ENCODE assay signal across 15 cellular contexts in the genomic region with DNA sequence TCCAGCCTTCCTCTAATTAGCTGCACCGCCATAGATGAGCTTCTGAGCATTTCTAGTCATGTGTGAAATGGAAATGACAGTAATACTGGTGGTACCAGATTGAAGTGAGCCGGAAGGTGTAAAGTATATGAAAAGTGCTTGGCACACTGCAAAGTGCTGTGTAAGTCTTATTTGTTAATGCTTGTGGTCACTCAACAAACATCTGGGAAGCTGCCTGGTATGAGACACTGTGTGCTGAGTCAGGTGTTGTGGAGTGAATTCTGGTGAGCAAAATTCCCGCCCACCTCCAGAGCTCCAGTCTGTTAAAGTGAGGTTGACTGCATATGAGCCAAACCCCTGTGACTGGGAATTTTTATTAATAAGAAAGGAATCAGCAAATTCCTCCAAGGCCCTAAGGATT. TPM values are rescaled to one million over a fixed set of nuclear protein-coding genes. Genes with fewer than 3 reads are reported as not detected.
DNase-seq lines count a peak whose midpoint lies in the region; ATAC-seq, FAIRE-seq and TF ChIP-seq lines count a peak whose summit lies in the region.
"Had no signal": no experiment of that assay in that cellular context is flagged by ENCODE, and none has a peak within 500 bp of the region (broad histone marks: within the 10 kb centered on the region; RNA-seq: fewer than 3 reads in every experiment).

No MANE protein-coding gene starts in this region.

- no peaks in the 10 kb centered on the region for H3K9me3 ChIP-seq in A549
- H3K9me3 ChIP-seq: pancreas, thyroid gland had no signal

- no peaks in the 10 kb centered on the region for H3K36me3 ChIP-seq in bronchial epithelial cell (ENCODE audit: control insufficient read depth, insufficient read depth, low read length)
- H3K36me3 ChIP-seq: pancreas, thyroid gland had no signal

- no peaks in the 10 kb centered on the region for H3K4me1 ChIP-seq in A549

- peaks cover 8% of the 10 kb centered on the region for H3K27me3 ChIP-seq in bronchial epithelial cell (ENCODE audit: control insufficient read depth, insufficient read depth, low read length)
- H3K27me3 ChIP-seq: pancreas, thyroid gland had no signal

- CTCF ChIA-PET in A549 (lab: Yijun Ruan, JAX): interaction anchor here (1.6 kb wide), 1 partner anchor 12 kb away, joined by 3 read pairs; the partner anchor contains the start of gene DAAM2

- TF ChIP-seq RAD21 in A549 (conservative IDR thresholded peaks at IDR 0.05 in 1 of 2, IDR thresholded peaks at IDR 0.05 in 1 of 2): no peak

- ATAC-seq in A549 (no peak), HG03135 (IDR thresholded peaks at IDR 0.05; ENCODE audit: unreplicated experiment) (no peak)

- no peak overlapping the region for H3K27ac ChIP-seq in A549
- H3K27ac ChIP-seq: pancreas, thyroid gland had no signal

- POLR2A ChIA-PET in A549 (lab: Yijun Ruan, JAX): no interaction called here

- no peak overlapping the region for H3K4me2 ChIP-seq in A549

- DNase-seq in A549 (ENCODE audit: low read depth in 1 of 2, low spot score in 1 of 2): no peak
- peak; percentile 71 for DNase-seq in LHCN-M2 (ENCODE audit: low read depth)
- DNase-seq in bronchial epithelial cell (ENCODE audit: low read depth): peak; percentile 80
- peak; percentile 78 for DNase-seq in kidney glomerular epithelial cell (lab: John Stamatoyannopoulos, UW)
- DNase-seq in NAMALWA (ENCODE audit: low spot score): no peak
- no peak for DNase-seq in retina
- DNase-seq in GM19240 (ENCODE audit: insufficient read length, low spot score): no peak
- DNase-seq: NCI-H187, NCI-H774, pancreas, thyroid gland had no signal

- no peak for FAIRE-seq in A549 (lab: Jason Lieb, UNC)
- no peak for FAIRE-seq in bronchial epithelial cell (lab: Jason Lieb, UNC)
- FAIRE-seq: endothelial cell of umbilical vein, pancreas, TTC549 had no signal

- H3K4me3 ChIP-seq in A549 (no peak overlapping the region), bronchial epithelial cell (ENCODE audit: low read depth, low read length) (no peak overlapping the region)
- H3K4me3 ChIP-seq: pancreas, thyroid gland had no signal

- WGBS in A549 (ENCODE audit: missing lambda C conversion rate): 2% methylated on average over 3 of the region's 3 CpGs

- no peak for TF ChIP-seq EP300 in A549 (IDR thresholded peaks at IDR 0.05)

- TF ChIP-seq POLR2A in A549 (IDR thresholded peaks at IDR 0.05; ENCODE audit: low read length): no peak

- TF ChIP-seq CTCF in A549 (IDR thresholded peaks at IDR 0.05): no peak
- no peak for TF ChIP-seq CTCF in bronchial epithelial cell (IDR thresholded peaks at IDR 0.05; ENCODE audit: insufficient read depth, low read length, severe bottlenecking)

TF ChIP-seq in A549, 52 proteins besides CTCF, POLR2A, EP300 and RAD21:
- TF ChIP-seq RFX5 (IDR thresholded peaks at IDR 0.05) (no peak), MAFK (IDR thresholded peaks at IDR 0.05; ENCODE audit: partially characterized antibody) (peak; percentile 8), HOXB5 (CRISPR knock-in tag; IDR thresholded peaks at IDR 0.05) (no peak), PHF8 (IDR thresholded peaks at IDR 0.05; ENCODE audit: borderline replicate concordance, low read depth) (no peak), RCOR1 (IDR thresholded peaks at IDR 0.05; ENCODE audit: low read depth, low read length) (no peak), ATOH8 (CRISPR knock-in tag; IDR thresholded peaks at IDR 0.05; ENCODE audit: low read depth) (no peak)
- TF ChIP-seq, protein P1, sequence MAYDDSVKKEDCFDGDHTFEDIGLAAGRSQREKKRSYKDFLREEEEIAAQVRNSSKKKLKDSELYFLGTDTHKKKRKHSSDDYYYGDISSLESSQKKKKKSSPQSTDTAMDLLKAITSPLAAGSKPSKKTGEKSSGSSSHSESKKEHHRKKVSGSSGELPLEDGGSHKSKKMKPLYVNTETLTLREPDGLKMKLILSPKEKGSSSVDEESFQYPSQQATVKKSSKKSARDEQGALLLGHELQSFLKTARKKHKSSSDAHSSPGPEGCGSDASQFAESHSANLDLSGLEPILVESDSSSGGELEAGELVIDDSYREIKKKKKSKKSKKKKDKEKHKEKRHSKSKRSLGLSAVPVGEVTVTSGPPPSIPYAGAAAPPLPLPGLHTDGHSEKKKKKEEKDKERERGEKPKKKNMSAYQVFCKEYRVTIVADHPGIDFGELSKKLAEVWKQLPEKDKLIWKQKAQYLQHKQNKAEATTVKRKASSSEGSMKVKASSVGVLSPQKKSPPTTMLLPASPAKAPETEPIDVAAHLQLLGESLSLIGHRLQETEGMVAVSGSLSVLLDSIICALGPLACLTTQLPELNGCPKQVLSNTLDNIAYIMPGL (CRISPR knock-in tag; IDR thresholded peaks at IDR 0.05; ENCODE audit: borderline replicate concordance): no peak
- TF ChIP-seq, protein P2, sequence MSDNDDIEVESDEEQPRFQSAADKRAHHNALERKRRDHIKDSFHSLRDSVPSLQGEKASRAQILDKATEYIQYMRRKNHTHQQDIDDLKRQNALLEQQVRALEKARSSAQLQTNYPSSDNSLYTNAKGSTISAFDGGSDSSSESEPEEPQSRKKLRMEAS (IDR thresholded peaks at IDR 0.05): no peak
TF ChIP-seq in A549: peak in this region for 1.

RNA-seq across cellular contexts. Expression of gene DAAM2, which starts 12.5 kb away (rescaled TPM):
- polyA plus RNA-seq in A549 (2011; rRNA removed): not detected in 2 replicates
- polyA plus RNA-seq in A549 (2012; cell fraction: cytosol; rRNA removed): not detected in 2 replicates
- 0.01 TPM in 1 of 2 replicates, not detected in the other for polyA plus RNA-seq in A549 (2012; cell fraction: nucleus; rRNA removed)
- polyA plus RNA-seq in A549 (2017; fragmentation: RNase III; extraction: RNeasy Plus Mini Kit Qiagen cat#74134 plus additional on column Dnase treatment): not detected in 3 replicates
- polyA minus RNA-seq in A549 (2011; rRNA and poly(A)+ RNA removed): not detected in 2 replicates
- total RNA-seq in LHCN-M2 (2014; rRNA removed): 58.7 and 109 TPM in 2 replicates
- 42.9 TPM for polyA plus RNA-seq in LHCN-M2 (2012)
- total RNA-seq in bronchial epithelial cell: under 0.01 and 0.13 TPM in 2 replicates
- total RNA-seq: activated CD8-positive, alpha-beta memory T cell treated with anti-CD3 and anti-CD28 coated beads for 36 hours had no signal

Comparison
In these comparisons a context has a peak if more than half of its experiments do, and no peak if none do; other contexts are left out.
1. DNase-seq: peak in LHCN-M2 (single experiment), bronchial epithelial cell (single experiment) and kidney glomerular epithelial cell (single experiment); none in A549 (0 of 2), NAMALWA (single experiment), retina (single experiment) and GM19240 (single experiment).
2. RNA of gene DAAM2, which starts 12.5 kb away (total RNA-seq): 58.7 to 109 TPM in LHCN-M2; under 0.01 to 0.13 TPM in bronchial epithelial cell; every median in the first group is over 10 times any median in the second.